Comparison of ENCODE assay signal across 9 cellular contexts in genomic region chr14:21072102-21072501, GRCh38. TPM values are rescaled to one million over a fixed set of nuclear protein-coding genes. Genes with fewer than 3 reads are reported as not detected.
DNase-seq lines count a peak whose midpoint lies in the region; ATAC-seq and TF ChIP-seq lines count a peak whose summit lies in the region.
"Had no signal": no experiment of that assay in that cellular context is flagged by ENCODE, and none has a peak within 500 bp of the region (broad histone marks: within the 10 kb centered on the region; RNA-seq: fewer than 3 reads in every experiment).

No MANE protein-coding gene starts in this region.

- peaks cover 12% of the 10 kb centered on the region for H3K27me3 ChIP-seq in RWPE2 (ENCODE audit: insufficient read depth, poor library complexity, severe bottlenecking)

- no peak overlapping the region for H3K4me3 ChIP-seq in RWPE2 (ENCODE audit: severe bottlenecking)

- peak overlapping the region; percentile 72 for H3K27ac Mint-ChIP-seq in endothelial cell (ENCODE audit: unreplicated experiment)
- H3K27ac Mint-ChIP-seq in naive thymus-derived CD8-positive, alpha-beta T cell: peak overlapping the region in 4 of 10 donors; percentile 11 to 85 (median 60)
- H3K27ac Mint-ChIP-seq in activated naive CD4-positive, alpha-beta T cell treated with anti-CD3 and anti-CD28 coated beads, Interleukin-2, amount 50 U/mL, for 72 hours: no peak overlapping the region

- H3K27ac ChIP-seq in RWPE2 (ENCODE audit: poor library complexity, severe bottlenecking): peak overlapping the region; percentile 60

- ATAC-seq in RWPE2 (ENCODE audit: low read depth): no peak
- ATAC-seq in naive thymus-derived CD8-positive, alpha-beta T cell: no peak
- no peak for ATAC-seq in activated naive CD4-positive, alpha-beta T cell treated with anti-CD3 and anti-CD28 coated beads, Interleukin-2, amount 50 U/mL, for 72 hours

- peaks cover 14% of the 10 kb centered on the region for H3K36me3 Mint-ChIP-seq in endothelial cell (ENCODE audit: low read depth, unreplicated experiment)
- no peaks in the 10 kb centered on the region for H3K36me3 Mint-ChIP-seq in naive thymus-derived CD8-positive, alpha-beta T cell
- no peaks in the 10 kb centered on the region for H3K36me3 Mint-ChIP-seq in activated naive CD4-positive, alpha-beta T cell treated with anti-CD3 and anti-CD28 coated beads, Interleukin-2, amount 50 U/mL, for 72 hours

- peaks cover 22% of the 10 kb centered on the region for H3K27me3 Mint-ChIP-seq in endothelial cell (ENCODE audit: unreplicated experiment)
- peaks cover 26 to 66% (median 46%) of the 10 kb centered on the region in 5 donors for H3K27me3 Mint-ChIP-seq in naive thymus-derived CD8-positive, alpha-beta T cell

- H3K36me3 ChIP-seq in RWPE2 (ENCODE audit: low read depth): peaks cover 14% of the 10 kb centered on the region

- H3K9me3 ChIP-seq in RWPE2 (ENCODE audit: severe bottlenecking): no peaks in the 10 kb centered on the region

- no peak for TF ChIP-seq CTCF in RWPE2 (IDR thresholded peaks at IDR 0.05; ENCODE audit: poor library complexity, severe bottlenecking)
- no peak for TF ChIP-seq CTCF in endothelial cell (IDR thresholded peaks at IDR 0.05; ENCODE audit: unreplicated experiment)

- peaks cover 6% of the 10 kb centered on the region for H3K4me1 ChIP-seq in RWPE2 (ENCODE audit: insufficient read depth, poor library complexity, severe bottlenecking)

- no peaks in the 10 kb centered on the region for H3K9me3 Mint-ChIP-seq in endothelial cell (ENCODE audit: unreplicated experiment)
- no peaks in the 10 kb centered on the region for H3K9me3 Mint-ChIP-seq in naive thymus-derived CD8-positive, alpha-beta T cell
- no peaks in the 10 kb centered on the region for H3K9me3 Mint-ChIP-seq in activated naive CD4-positive, alpha-beta T cell treated with anti-CD3 and anti-CD28 coated beads, Interleukin-2, amount 50 U/mL, for 72 hours

- H3K4me3 Mint-ChIP-seq in endothelial cell (ENCODE audit: unreplicated experiment): peak overlapping the region; percentile 47
- H3K4me3 Mint-ChIP-seq in naive thymus-derived CD8-positive, alpha-beta T cell: peak overlapping the region; percentile 26 to 91 (median 83)

- POLR2A ChIA-PET in naive thymus-derived CD8-positive, alpha-beta T cell (lab: Charles Lee): interaction anchor here (0.6 to 2.3 kb wide), 4 partner anchors 20 to 404 kb away, joined by 3 to 8 read pairs (median 4); no protein-coding TSS in a partner anchor

- peaks cover 15% of the 10 kb centered on the region for H3K4me1 Mint-ChIP-seq in endothelial cell (ENCODE audit: unreplicated experiment)
- peaks cover 20 to 39% (median 36%) of the 10 kb centered on the region in 4 donors for H3K4me1 Mint-ChIP-seq in naive thymus-derived CD8-positive, alpha-beta T cell

- DNase-seq in GM04503 (ENCODE audit: low read depth): peak; percentile 63
- no peak for DNase-seq in RWPE2 (ENCODE audit: low spot score)
- no peak for DNase-seq in endothelial cell (ENCODE audit: low spot score)
- DNase-seq in naive thymus-derived CD8-positive, alpha-beta T cell: no peak
- DNase-seq in NCI-H146 treated with DMSO at 0.1 percent for 48 hours (lab: John Stamatoyannopoulos, UW; ENCODE audit: unreplicated experiment): no peak
- DNase-seq in NCI-H1436 (lab: John Stamatoyannopoulos, UW): no peak
- DNase-seq in ecto neural progenitor cell (ENCODE audit: low spot score): no peak
- DNase-seq in activated naive CD4-positive, alpha-beta T cell treated with anti-CD3 and anti-CD28 coated beads, Interleukin-2, amount 50 U/mL, for 72 hours (ENCODE audit: low spot score in 2 of 2): no peak

RNA-seq across cellular contexts. Expression of gene ARHGEF40, which starts 2.0 kb away (rescaled TPM):
- 12.5 TPM for total RNA-seq in endothelial cell (ENCODE audit: unreplicated experiment)
- under 1 TPM; 0.08 to 0.36 TPM for total RNA-seq in naive thymus-derived CD8-positive, alpha-beta T cell
- polyA plus RNA-seq in naive thymus-derived CD8-positive, alpha-beta T cell: under 1 TPM; 0.03 to 0.45 (median 0.06) TPM
- total RNA-seq in activated naive CD4-positive, alpha-beta T cell treated with anti-CD3 and anti-CD28 coated beads, Interleukin-2, amount 50 U/mL, for 72 hours: under 1 TPM in 1 of 2 donors, not detected in 1; 0.23 TPM

RNA-seq across cellular contexts. Expression of gene RNASE8, which starts 14.5 kb away (rescaled TPM):
- not detected for total RNA-seq in endothelial cell (ENCODE audit: unreplicated experiment)
- total RNA-seq in naive thymus-derived CD8-positive, alpha-beta T cell: not detected
- polyA plus RNA-seq in naive thymus-derived CD8-positive, alpha-beta T cell: not detected
- total RNA-seq in activated naive CD4-positive, alpha-beta T cell treated with anti-CD3 and anti-CD28 coated beads, Interleukin-2, amount 50 U/mL, for 72 hours: not detected
- total RNA-seq: NCI-H460 had no signal

RNA-seq across cellular contexts. Expression of gene ZNF219, which starts 26.4 kb away (rescaled TPM):
- 27.0 TPM for total RNA-seq in endothelial cell (ENCODE audit: unreplicated experiment)
- 1 to 10 TPM; 6.9 to 7.7 TPM for total RNA-seq in naive thymus-derived CD8-positive, alpha-beta T cell
- polyA plus RNA-seq in naive thymus-derived CD8-positive, alpha-beta T cell: 1 to 10 TPM; 1.7 to 3.6 (median 1.8) TPM
- 10 to 100 TPM; 10.0 to 21.9 TPM for total RNA-seq in activated naive CD4-positive, alpha-beta T cell treated with anti-CD3 and anti-CD28 coated beads, Interleukin-2, amount 50 U/mL, for 72 hours

RNA-seq across cellular contexts. Expression of gene TMEM253, which starts 28.8 kb away (rescaled TPM):
- total RNA-seq in endothelial cell (ENCODE audit: unreplicated experiment): 0.90 TPM
- not detected for total RNA-seq in naive thymus-derived CD8-positive, alpha-beta T cell
- not detected for polyA plus RNA-seq in naive thymus-derived CD8-positive, alpha-beta T cell
- total RNA-seq in activated naive CD4-positive, alpha-beta T cell treated with anti-CD3 and anti-CD28 coated beads, Interleukin-2, amount 50 U/mL, for 72 hours: under 1 TPM in 1 of 2 donors, not detected in 1; 0.25 TPM

RNA-seq across cellular contexts. Expression of gene RNASE7, which starts 29.9 kb away (rescaled TPM):
- not detected for total RNA-seq in endothelial cell (ENCODE audit: unreplicated experiment)
- not detected for total RNA-seq in naive thymus-derived CD8-positive, alpha-beta T cell
- polyA plus RNA-seq in naive thymus-derived CD8-positive, alpha-beta T cell: not detected
- total RNA-seq in activated naive CD4-positive, alpha-beta T cell treated with anti-CD3 and anti-CD28 coated beads, Interleukin-2, amount 50 U/mL, for 72 hours: not detected
- total RNA-seq: NCI-H460 had no signal
